Comparison of ENCODE assay signal across 8 cellular contexts in genomic region chr6:161038229-161039003, GRCh38. TPM values are rescaled to one million over a fixed set of nuclear protein-coding genes. Genes with fewer than 3 reads are reported as not detected.
A peak's percentile ranks its signal among the peaks of the same experiment; 100 is the strongest.
DNase-seq lines count a peak whose midpoint lies in the region; ATAC-seq, FAIRE-seq and TF ChIP-seq lines count a peak whose summit lies in the region.

No MANE protein-coding gene starts in this region.

- peak overlapping the region; percentile 72 for H3K27ac ChIP-seq in GM12878 (ENCODE audit: control insufficient read depth, insufficient read depth)
- peak overlapping the region; percentile 84 for H3K27ac ChIP-seq in mesenchymal stem cell (ENCODE audit: low read length, poor library complexity, severe bottlenecking)

- SMC1A ChIA-PET in GM12878 (lab: Charles Lee; ENCODE audit: uncharacterized antibody, unreplicated experiment): interaction anchor here (0.9 to 4.9 kb wide), 8 partner anchors 10 to 332 kb away, joined by 3 to 39 read pairs (median 3); partner anchors contain the start of gene MAP3K4

- no peak overlapping the region for H2BK15ac ChIP-seq in mesenchymal stem cell (ENCODE audit: low read depth, poor library complexity, severe bottlenecking)

- no peak overlapping the region for H4K91ac ChIP-seq in mesenchymal stem cell (ENCODE audit: low read length)

- RAD21 ChIA-PET in GM12878 (lab: Charles Lee; ENCODE audit: unreplicated experiment): interaction anchor here (3.0 kb wide), 1 partner anchor 10 kb away, joined by 24 read pairs; no protein-coding TSS in a partner anchor

- peak overlapping the region; percentile 20 to 61 for H3K4ac ChIP-seq in mesenchymal stem cell (ENCODE audit: low read depth in 1 of 2, low read length in 2 of 2)

- CTCF ChIA-PET in GM12878 (lab: Yijun Ruan, JAX): interaction anchor here (0.6 to 2.6 kb wide), 7 partner anchors 10 to 570 kb away, joined by 3 to 21 read pairs (median 4); no protein-coding TSS in a partner anchor

- H2AFZ ChIP-seq in GM12878 (ENCODE audit: control insufficient read depth, low read depth, low read length) (no peak overlapping the region), mesenchymal stem cell (ENCODE audit: low read depth, low read length) (no peak overlapping the region)

- peak; percentile 80 for FAIRE-seq in GM12878 (lab: Jason Lieb, UNC)

- no peak overlapping the region for H2BK5ac ChIP-seq in mesenchymal stem cell (ENCODE audit: low read depth, low read length, poor library complexity, severe bottlenecking)

- peak overlapping the region in 1 of 2 experiments; percentile 71 for H3K14ac ChIP-seq in mesenchymal stem cell (ENCODE audit: low read length in 2 of 2)

- TF ChIP-seq RAD21 in GM12878 (IDR thresholded peaks at IDR 0.05; ENCODE audit: insufficient read depth, low read depth, low read length): no peak

- H3K79me2 ChIP-seq in GM12878 (ENCODE audit: control insufficient read depth, insufficient read depth, low read length): peaks cover 21% of the 10 kb centered on the region

- H3K9me3 ChIP-seq in GM12878 (replicated peaks; ENCODE audit: control insufficient read depth, insufficient read depth, low read length) (no peaks in the 10 kb centered on the region), mesenchymal stem cell (ENCODE audit: control insufficient read depth, low read length) (no peaks in the 10 kb centered on the region)

- peak overlapping the region; percentile 12 for H2BK120ac ChIP-seq in mesenchymal stem cell (ENCODE audit: low read depth, low read length)

- TF ChIP-seq POLR2A in GM12878 (IDR thresholded peaks at IDR 0.05; ENCODE audit: low read depth, low read length): no peak

- H3K27me3 ChIP-seq in GM12878 (replicated peaks in 1 of 2; ENCODE audit: control insufficient read depth in 2 of 2, insufficient read depth in 2 of 2, low read length in 1 of 2) (no peaks in the 10 kb centered on the region), mesenchymal stem cell (ENCODE audit: control insufficient read depth in 1 of 2, insufficient read depth in 1 of 2, low read length in 2 of 2) (no peaks in the 10 kb centered on the region)

- H3K9ac ChIP-seq in GM12878 (ENCODE audit: control insufficient read depth, insufficient read depth, low read length) (no peak overlapping the region), mesenchymal stem cell (ENCODE audit: low read length) (peak overlapping the region; percentile 73)

- H3K4me2 ChIP-seq in GM12878 (ENCODE audit: control insufficient read depth, insufficient read depth) (peak overlapping the region; percentile 56), mesenchymal stem cell (ENCODE audit: low read length, poor library complexity, severe bottlenecking) (peak overlapping the region; percentile 27)

- H3K4me3 ChIP-seq in GM12878 (no peak overlapping the region), mesenchymal stem cell (ENCODE audit: insufficient read depth in 1 of 2, low read depth in 1 of 2, low read length in 2 of 2) (no peak overlapping the region)

- ATAC-seq in GM19324 (IDR thresholded peaks at IDR 0.05; ENCODE audit: low FRiP score, unreplicated experiment) (peak; percentile 90), HG03108 (IDR thresholded peaks at IDR 0.05; ENCODE audit: unreplicated experiment) (peak; percentile 83), GM12878 (peak; percentile 89)

- intact Hi-C loops in GM12878 (cut with micrococcal nuclease; ENCODE audit: unreplicated experiment): no loop called here

- H3K23ac ChIP-seq in mesenchymal stem cell (ENCODE audit: low read length in 2 of 2): no peak overlapping the region

- 47% methylated on average over 3 of the region's 3 CpGs for WGBS in GM12878 (ENCODE audit: insufficient coverage, insufficient replicate concordance, low lambda C conversion rate, missing lambda C conversion rate)
- WGBS in mesenchymal stem cell: 39% methylated on average over 2 of the region's 3 CpGs

- H4K8ac ChIP-seq in mesenchymal stem cell (ENCODE audit: low read length): no peak overlapping the region

- TF ChIP-seq CTCF in GM12878 (IDR thresholded peaks at IDR 0.05 in 2 of 3, conservative IDR thresholded peaks at IDR 0.05 in 1 of 3; ENCODE audit: control insufficient read depth in 2 of 3, extremely low read depth in 1 of 3, insufficient read depth in 1 of 3, low read depth in 3 of 3, low read length in 3 of 3): no peak

- in situ Hi-C loops in GM12878 (cut with MboI): no loop called here

- H2BK12ac ChIP-seq in mesenchymal stem cell (ENCODE audit: low read length in 2 of 2): peak overlapping the region in 1 of 2 experiments; percentile 83

- H3K36me3 ChIP-seq in GM12878 (ENCODE audit: control insufficient read depth in 2 of 2, insufficient read depth in 2 of 2, low read length in 1 of 2) (peaks cover 6 to 11% of the 10 kb centered on the region in 2 experiments; a peak in 3 of 4 replicates), mesenchymal stem cell (ENCODE audit: control insufficient read depth in 1 of 2, insufficient read depth in 2 of 2, low read depth in 1 of 2, low read length in 2 of 2) (peaks cover 8 to 52% of the 10 kb centered on the region in 2 experiments)

- H3K4me1 ChIP-seq in GM12878 (ENCODE audit: control insufficient read depth, insufficient read depth, low read length): peaks cover 29% of the 10 kb centered on the region
- H3K4me1 ChIP-seq in mesenchymal stem cell (ENCODE audit: control insufficient read depth, insufficient read depth, low read depth, low read length): peaks cover 7% of the 10 kb centered on the region

- H3K18ac ChIP-seq in mesenchymal stem cell (ENCODE audit: low read depth in 1 of 2, low read length in 2 of 2): peak overlapping the region; percentile 8 to 79

- no TSS peak for BruUV-seq in GM12878 (replicated peaks; lab: Mats Ljungman, UMichigan)

- H3K79me1 ChIP-seq in mesenchymal stem cell (replicated peaks; ENCODE audit: low read length, poor library complexity, severe bottlenecking): peaks cover 24% of the 10 kb centered on the region

- POLR2A ChIA-PET in GM12878 (lab: Charles Lee): interaction anchor here (0.7 to 1.4 kb wide), 4 partner anchors 9 to 46 kb away, joined by 3 to 4 read pairs (median 3); no protein-coding TSS in a partner anchor

- peak overlapping the region; percentile 95 for H2AK5ac ChIP-seq in mesenchymal stem cell (ENCODE audit: low read length, severe bottlenecking)

- no peaks in the 10 kb centered on the region for H4K20me1 ChIP-seq in GM12878 (ENCODE audit: control insufficient read depth, insufficient read depth)

- peak; percentile 79 to 84 for TF ChIP-seq EP300 in GM12878 (IDR thresholded peaks at IDR 0.05; ENCODE audit: borderline replicate concordance in 1 of 2, control insufficient read depth in 1 of 2, low read depth in 2 of 2, low read length in 2 of 2)

- DNase-seq in A172 (ENCODE audit: low spot score): peak; percentile 97
- DNase-seq in GM12878 (ENCODE audit: low read depth, low spot score): peak; percentile 72
- peak; percentile 95 for DNase-seq in mesenchymal stem cell
- DNase-seq in NOMO-1 treated with dmso at 0.1 percent for 144 hours (lab: John Stamatoyannopoulos, UW; ENCODE audit: unreplicated experiment): no peak
- DNase-seq in midbrain (lab: John Stamatoyannopoulos, UW): no peak
- DNase-seq in NCI-H345 treated with DMSO at 0.1 percent for 48 hours (lab: John Stamatoyannopoulos, UW; ENCODE audit: unreplicated experiment): no peak

TF ChIP-seq in GM12878, 131 proteins besides CTCF, POLR2A, EP300 and RAD21 (continues in another document):
- TF ChIP-seq, protein P1, sequence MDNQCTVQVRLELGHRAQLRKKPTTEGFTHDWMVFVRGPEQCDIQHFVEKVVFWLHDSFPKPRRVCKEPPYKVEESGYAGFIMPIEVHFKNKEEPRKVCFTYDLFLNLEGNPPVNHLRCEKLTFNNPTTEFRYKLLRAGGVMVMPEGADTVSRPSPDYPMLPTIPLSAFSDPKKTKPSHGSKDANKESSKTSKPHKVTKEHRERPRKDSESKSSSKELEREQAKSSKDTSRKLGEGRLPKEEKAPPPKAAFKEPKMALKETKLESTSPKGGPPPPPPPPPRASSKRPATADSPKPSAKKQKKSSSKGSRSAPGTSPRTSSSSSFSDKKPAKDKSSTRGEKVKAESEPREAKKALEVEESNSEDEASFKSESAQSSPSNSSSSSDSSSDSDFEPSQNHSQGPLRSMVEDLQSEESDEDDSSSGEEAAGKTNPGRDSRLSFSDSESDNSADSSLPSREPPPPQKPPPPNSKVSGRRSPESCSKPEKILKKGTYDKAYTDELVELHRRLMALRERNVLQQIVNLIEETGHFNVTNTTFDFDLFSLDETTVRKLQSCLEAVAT (IDR thresholded peaks at IDR 0.05): peak; percentile 50
- TF ChIP-seq ZNF384 (IDR thresholded peaks at IDR 0.05; ENCODE audit: borderline replicate concordance, low read depth, low read length) (no peak), RELB (IDR thresholded peaks at IDR 0.05; ENCODE audit: low read depth) (peak; percentile 71)

RNA-seq across cellular contexts. Expression of gene MAP3K4, which starts 46.8 kb away (rescaled TPM):
- total RNA-seq in A172 (2014; rRNA removed; shearing (Covaris generic)): 17.8 and 19.5 TPM in 2 replicates
- 154 and 168 TPM in 2 replicates for total RNA-seq in GM12878 (2013; cell fraction: nucleolus; rRNA removed)
- total RNA-seq in GM12878 (2014; rRNA removed) (28.0 and 35.7 TPM in 2 replicates), GM12878 (2014; rRNA removed; fragmentation: Illumina TruSeq; extraction: Trizol) (30.9 and 33.4 TPM in 2 replicates), GM12878 (2021) (42.8 and 44.5 TPM in 2 replicates)
- 21.1 TPM for polyA plus RNA-seq in GM12878 (2011; ENCODE audit: low read depth)
- polyA plus RNA-seq in GM12878 (2011; rRNA removed) (28.3 and 30.3 TPM in 2 replicates), GM12878 (2014; fragmentation: Illumina TruSeq; extraction: Trizol) (26.2 and 31.9 TPM in 2 replicates), GM12878 (2014; fragmentation: Nextera tagmentation; extraction: Ambion mirVana) (10 to 100 TPM; 14.0 to 15.8 TPM), GM12878 (2014; rRNA removed) (20.0 and 24.4 TPM in 2 replicates), GM12878 (2016; fragmentation: Nextera tagmentation; extraction: Ambion mirVana) (10 to 100 TPM; 19.7 to 19.8 TPM)
- 17.1 and 18.2 TPM in 2 replicates for polyA plus RNA-seq in GM12878 (2011; cell fraction: cytosol; rRNA removed)
- polyA plus RNA-seq in GM12878 (2011; cell fraction: nucleus; rRNA removed): 70.7 and 74.8 TPM in 2 replicates
- 22.7 and 25.9 TPM in 2 replicates for polyA plus RNA-seq in GM12878 (2012)
- polyA minus RNA-seq in GM12878 (2011; rRNA and poly(A)+ RNA removed): 35.0 and 44.7 TPM in 2 replicates
- polyA minus RNA-seq in GM12878 (2011; cell fraction: cytosol; rRNA and poly(A)+ RNA removed): 9.2 and 17.6 TPM in 2 replicates
- polyA minus RNA-seq in GM12878 (2011; cell fraction: nucleus; rRNA and poly(A)+ RNA removed): 53.7 and 88.4 TPM in 2 replicates
- polyA plus RNA-seq in mesenchymal stem cell (2013, experiment 1 of 2): 10.3 TPM
- polyA plus RNA-seq in mesenchymal stem cell (2013, experiment 2 of 2): 8.7 TPM

Comparison
In these comparisons a context has a peak if more than half of its experiments do, and no peak if none do; other contexts are left out.
1. DNase-seq: peak in A172 (single experiment), GM12878 (single experiment) and mesenchymal stem cell (single experiment); none in NOMO-1 treated with dmso at 0.1 percent for 144 hours (single experiment), midbrain (single experiment) and NCI-H345 treated with DMSO at 0.1 percent for 48 hours (single experiment).
2. Peak in every context shown above with its lines, with median percentiles within 50 percentile points of each other: ATAC-seq.